In genomic region chr13:30306762-30307193, GRCh38 we compare ENCODE assay signal across 8 cellular contexts. TPM values are rescaled to one million over a fixed set of nuclear protein-coding genes. Genes with fewer than 3 reads are reported as not detected.
DNase-seq lines count a peak whose midpoint lies in the region; ATAC-seq and TF ChIP-seq lines count a peak whose summit lies in the region.

No MANE protein-coding gene starts in this region.

- no peaks in the 10 kb centered on the region for H3K36me3 ChIP-seq in CD4-positive, alpha-beta memory T cell (ENCODE audit: insufficient read depth, low read length)

- H3K36me3 Mint-ChIP-seq in CD4-positive, alpha-beta memory T cell: no peaks in the 10 kb centered on the region
- H3K36me3 Mint-ChIP-seq in activated CD4-positive, alpha-beta memory T cell treated with anti-CD3 and anti-CD28 coated beads, Interleukin-2, amount 10 ng/mL, durations not matched to agents 7 days and 5 days (ENCODE audit: low read depth): peaks cover 7% of the 10 kb centered on the region

- no peaks in the 10 kb centered on the region for H3K27me3 ChIP-seq in CD4-positive, alpha-beta memory T cell (ENCODE audit: insufficient read depth, low read length)
- H3K27me3 ChIP-seq in HL-60 (ENCODE audit: insufficient read depth, poor library complexity, severe bottlenecking): no peaks in the 10 kb centered on the region

- POLR2A ChIA-PET in CD4-positive, alpha-beta memory T cell (lab: Charles Lee; ENCODE audit: partially characterized antibody): interaction anchor here (0.8 to 3.3 kb wide), 22 partner anchors 11 to 371 kb away, joined by 3 to 62 read pairs (median 6); partner anchors contain the start of genes HMGB1, UBE2L5 and USPL1
- POLR2A ChIA-PET in activated CD4-positive, alpha-beta memory T cell treated with anti-CD3 and anti-CD28 coated beads, Interleukin-2, amount 10 ng/mL, durations not matched to agents 7 days and 5 days (lab: Charles Lee): interaction anchor here (1.0 to 3.4 kb wide), 28 partner anchors 11 to 456 kb away, joined by 3 to 31 read pairs (median 4); partner anchors contain the start of genes HMGB1, UBL3 and USPL1

- H3K4me1 Mint-ChIP-seq in CD4-positive, alpha-beta memory T cell: peaks cover 25 to 46% (median 30%) of the 10 kb centered on the region in 4 donors
- H3K4me1 Mint-ChIP-seq in activated CD4-positive, alpha-beta memory T cell treated with anti-CD3 and anti-CD28 coated beads, Interleukin-2, amount 10 ng/mL, durations not matched to agents 7 days and 5 days: peaks cover 49% of the 10 kb centered on the region

- TF ChIP-seq POLR2A in lower leg skin (IDR thresholded peaks at IDR 0.05): no peak

- H3K9me3 ChIP-seq in CD4-positive, alpha-beta memory T cell (ENCODE audit: control insufficient read depth in 1 of 2, low read length in 2 of 2): no peaks in the 10 kb centered on the region

- H3K27ac ChIP-seq in CD4-positive, alpha-beta memory T cell (ENCODE audit: low read depth, low read length): peak overlapping the region; percentile 68
- peak overlapping the region; percentile 86 for H3K27ac ChIP-seq in HL-60 (replicated peaks)

- peak overlapping the region; percentile 90 to 93 (median 91) for H3K4me3 Mint-ChIP-seq in CD4-positive, alpha-beta memory T cell
- peak overlapping the region; percentile 77 for H3K4me3 Mint-ChIP-seq in activated CD4-positive, alpha-beta memory T cell treated with anti-CD3 and anti-CD28 coated beads, Interleukin-2, amount 10 ng/mL, durations not matched to agents 7 days and 5 days

- H3K4me3 ChIP-seq in CD4-positive, alpha-beta memory T cell (ENCODE audit: low read length in 2 of 2): peak overlapping the region; percentile 55 to 79
- H3K4me3 ChIP-seq in HL-60 (replicated peaks; ENCODE audit: insufficient read depth, low read length) (peak overlapping the region; percentile 88), lower leg skin (ENCODE audit: low read depth, poor library complexity, severe bottlenecking) (peak overlapping the region; percentile 98)

- peak overlapping the region; percentile 75 to 93 (median 90) for H3K27ac Mint-ChIP-seq in CD4-positive, alpha-beta memory T cell
- peak overlapping the region; percentile 78 for H3K27ac Mint-ChIP-seq in activated CD4-positive, alpha-beta memory T cell treated with anti-CD3 and anti-CD28 coated beads, Interleukin-2, amount 10 ng/mL, durations not matched to agents 7 days and 5 days

- CTCF ChIA-PET in CD4-positive, alpha-beta memory T cell (lab: Charles Lee; ENCODE audit: partially characterized antibody): interaction anchor here (1.1 to 1.9 kb wide), 8 partner anchors 11 to 174 kb away, joined by 3 to 9 read pairs (median 5); no protein-coding TSS in a partner anchor
- CTCF ChIA-PET in activated CD4-positive, alpha-beta memory T cell treated with anti-CD3 and anti-CD28 coated beads, Interleukin-2, amount 10 ng/mL, durations not matched to agents 7 days and 5 days (lab: Charles Lee): interaction anchor here (0.7 to 2.7 kb wide), 18 partner anchors 29 to 456 kb away, joined by 3 to 17 read pairs (median 3); no protein-coding TSS in a partner anchor

- intact Hi-C loops in CD4-positive, alpha-beta memory T cell (cut with micrococcal nuclease): loop anchor here (1.0 to 5.0 kb wide), 7 partner anchors 40 to 310 kb away; partner anchors contain the start of gene USPL1
- intact Hi-C loops in lower leg skin (cut with DNase I; ENCODE audit: low total_unique reads): no loop called here

- 1% methylated on average over 34 to 36 of the region's 37 CpGs for WGBS in lower leg skin, 2 donors

- ATAC-seq in GM19463 (IDR thresholded peaks at IDR 0.05; ENCODE audit: unreplicated experiment): peak; percentile 79

- no peaks in the 10 kb centered on the region for H3K27me3 Mint-ChIP-seq in CD4-positive, alpha-beta memory T cell
- H3K27me3 Mint-ChIP-seq in activated CD4-positive, alpha-beta memory T cell treated with anti-CD3 and anti-CD28 coated beads, Interleukin-2, amount 10 ng/mL, durations not matched to agents 7 days and 5 days: no peaks in the 10 kb centered on the region

- TF ChIP-seq CTCF in HL-60 (IDR thresholded peaks at IDR 0.05; ENCODE audit: insufficient read depth, low read length): no peak
- TF ChIP-seq CTCF in lower leg skin (IDR thresholded peaks at IDR 0.05): no peak

- peak; percentile 88 to 92 (median 89) for DNase-seq in CD4-positive, alpha-beta memory T cell
- DNase-seq in HL-60 (ENCODE audit: low read depth in 1 of 2, low spot score in 1 of 2) (peak; percentile 77 to 96), NCI-H82 treated with DMSO at 0.1 percent for 48 hours (lab: John Stamatoyannopoulos, UW; ENCODE audit: unreplicated experiment) (peak; percentile 90), ecto neural progenitor cell (ENCODE audit: low spot score) (peak; percentile 96), lower leg skin (ENCODE audit: low spot score in 2 of 2) (peak; percentile 92 to 98)
- DNase-seq in activated CD4-positive, alpha-beta memory T cell treated with anti-CD3 and anti-CD28 coated beads, Interleukin-2, amount 10 ng/mL, durations not matched to agents 7 days and 5 days: peak; percentile 92
- DNase-seq in stimulated activated CD4-positive, alpha-beta T cell treated with anti-CD3 and anti-CD28 coated beads, Interleukin-4, amount 100 ng/mL, for 4 hours: peak; percentile 85 to 89

- no peaks in the 10 kb centered on the region for H3K9me3 Mint-ChIP-seq in CD4-positive, alpha-beta memory T cell
- no peaks in the 10 kb centered on the region for H3K9me3 Mint-ChIP-seq in activated CD4-positive, alpha-beta memory T cell treated with anti-CD3 and anti-CD28 coated beads, Interleukin-2, amount 10 ng/mL, durations not matched to agents 7 days and 5 days

- H3K4me1 ChIP-seq in CD4-positive, alpha-beta memory T cell (ENCODE audit: insufficient read depth, low read length): peaks cover 28% of the 10 kb centered on the region

RNA-seq across cellular contexts. Expression of gene KATNAL1, which starts 0.6 kb away (rescaled TPM):
- total RNA-seq in CD4-positive, alpha-beta memory T cell: 1 to 10 TPM; 4.8 to 6.4 TPM
- 1 to 10 TPM; 1.7 to 4.8 TPM for polyA plus RNA-seq in CD4-positive, alpha-beta memory T cell
- total RNA-seq in activated CD4-positive, alpha-beta memory T cell treated with anti-CD3 and anti-CD28 coated beads, Interleukin-2, amount 10 ng/mL, durations not matched to agents 7 days and 5 days: 10 to 100 TPM; 27.8 to 29.4 TPM
- 10 to 100 TPM in 1 of 4 donors, 1 to 10 TPM in 3; 3.1 to 15.2 (median 4.2) TPM for total RNA-seq in lower leg skin

Comparison
In these comparisons a context has a peak if more than half of its experiments do, and no peak if none do; other contexts are left out.
1. Peak in every context shown above with its lines: DNase-seq, ATAC-seq, H3K4me3 ChIP-seq and H3K27ac ChIP-seq.